ENCODE assay signal across 16 cellular contexts in the genomic region with DNA sequence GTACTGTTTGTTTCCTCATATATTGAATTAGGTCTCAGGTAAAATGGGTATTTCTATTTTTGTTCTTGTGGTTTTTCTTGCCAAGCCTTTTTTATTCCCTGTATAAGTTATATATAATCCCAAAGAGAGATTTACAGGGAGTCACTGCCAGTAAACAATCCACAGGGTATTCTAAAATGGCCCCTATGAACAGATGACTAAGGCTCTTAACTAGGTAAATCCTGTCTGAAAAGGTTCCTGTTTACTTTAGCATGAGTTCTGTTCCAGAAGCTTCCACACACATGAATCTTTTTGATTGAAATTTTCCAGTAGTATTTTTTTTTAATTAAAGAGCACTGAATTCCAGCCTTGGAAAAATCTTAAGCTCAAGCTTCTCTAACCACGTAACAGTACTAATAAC.
DNase-seq lines count a peak whose midpoint lies in the region; ATAC-seq and TF ChIP-seq lines count a peak whose summit lies in the region.
"Had no signal": no experiment of that assay in that cellular context is flagged by ENCODE, and none has a peak within 500 bp of the region (broad histone marks: within the 10 kb centered on the region; RNA-seq: fewer than 3 reads in every experiment).

No MANE protein-coding gene starts in this region.

- no peak for TF ChIP-seq CTCF in IMR-90 (conservative IDR thresholded peaks at IDR 0.05; ENCODE audit: low read depth, low read length)
- no peak for TF ChIP-seq CTCF in RWPE1 (conservative IDR thresholded peaks at IDR 0.05; ENCODE audit: low read depth)
- no peak for TF ChIP-seq CTCF in choroid plexus epithelial cell (conservative IDR thresholded peaks at IDR 0.05; ENCODE audit: low read depth, low read length)
- TF ChIP-seq CTCF in smooth muscle cell (IDR thresholded peaks at IDR 0.05; ENCODE audit: borderline replicate concordance, insufficient read depth, poor library complexity, severe bottlenecking): no peak
- TF ChIP-seq CTCF in coronary artery (IDR thresholded peaks at IDR 0.05): no peak

- dilution Hi-C loops in IMR-90 (cut with HindIII; ENCODE audit: low sequenced_read_pairs, unreplicated experiment): no loop called here

- H4K5ac ChIP-seq in IMR-90 (ENCODE audit: low read depth, low read length): no peak overlapping the region

- no peak overlapping the region for H2AFZ ChIP-seq in IMR-90 (replicated peaks; ENCODE audit: low read length, poor library complexity)
- no peak overlapping the region for H2AFZ ChIP-seq in smooth muscle cell (ENCODE audit: low read depth)
- H2AFZ ChIP-seq: GM23248 had no signal

- no peaks in the 10 kb centered on the region for H3K79me1 ChIP-seq in IMR-90 (ENCODE audit: low read depth in 1 of 2, low read length in 2 of 2)

- DNase-seq in IMR-90 (peak; percentile 26), RWPE1 (ENCODE audit: low spot score) (peak; percentile 0), choroid plexus epithelial cell (ENCODE audit: low read depth) (peak; percentile 4), smooth muscle cell (lab: John Stamatoyannopoulos, UW; ENCODE audit: unreplicated experiment) (no peak), HUDEP-2 (lab: John Stamatoyannopoulos, UW; ENCODE audit: unreplicated experiment in 76 of 76) (no peak), NCI-H128 (lab: John Stamatoyannopoulos, UW; ENCODE audit: unreplicated experiment) (no peak), coronary artery (ENCODE audit: low spot score) (no peak)
- DNase-seq: Caco-2; CD8-positive, alpha-beta memory T cell; DMS 273 treated with DMSO at 0.1 percent for 48 hours; DND-41; GF-D8; GM23248; H7; KG1 had no signal

- in situ Hi-C loops in IMR-90 (cut with MboI; ENCODE audit: low sequenced_read_pairs): no loop called here

- H2BK15ac ChIP-seq in IMR-90 (ENCODE audit: low read depth, low read length): no peak overlapping the region

- no peak overlapping the region for H3K14ac ChIP-seq in IMR-90 (replicated peaks; ENCODE audit: low read depth, low read length)

- H3K4me2 ChIP-seq in IMR-90 (ENCODE audit: low read depth, low read length) (no peak overlapping the region), smooth muscle cell (no peak overlapping the region)
- H3K4me2 ChIP-seq: A549 had no signal

- CTCF ChIA-PET in IMR-90 (lab: Yijun Ruan, JAX) (interaction anchor here (0.7 kb wide), 1 partner anchor 26 kb away, joined by 6 read pairs; no protein-coding TSS in a partner anchor), RWPE1 (lab: Yijun Ruan, JAX) (no interaction called here)

- no peak overlapping the region for H4K91ac ChIP-seq in IMR-90 (ENCODE audit: insufficient read depth, low read depth, low read length)

- H3K23ac ChIP-seq in IMR-90 (ENCODE audit: low read depth, low read length): no peak overlapping the region

- POLR2A ChIA-PET in IMR-90 (lab: Charles Lee; ENCODE audit: unreplicated experiment) (no interaction called here), RWPE1 (lab: Yijun Ruan, JAX; ENCODE audit: low non-redundant PET) (no interaction called here)

- H3K56ac ChIP-seq in IMR-90 (ENCODE audit: extremely low read depth, insufficient read depth, low read length): no peak overlapping the region

- no peaks in the 10 kb centered on the region for H3K79me2 ChIP-seq in smooth muscle cell (ENCODE audit: low read depth)

- no peak overlapping the region for H3K18ac ChIP-seq in IMR-90 (ENCODE audit: low read depth, low read length)

- H3K36me3 ChIP-seq in IMR-90 (ENCODE audit: control insufficient read depth, insufficient read depth, low read length) (no peaks in the 10 kb centered on the region), smooth muscle cell (ENCODE audit: low read depth) (no peaks in the 10 kb centered on the region)

- H3K27me3 ChIP-seq in IMR-90 (ENCODE audit: control insufficient read depth, insufficient read depth, low read length) (no peaks in the 10 kb centered on the region), smooth muscle cell (ENCODE audit: low read depth) (no peaks in the 10 kb centered on the region)

- no peak for ATAC-seq in IMR-90 (ENCODE audit: low read depth)
- ATAC-seq: A549 had no signal

- H3K9me1 ChIP-seq in IMR-90 (ENCODE audit: insufficient read depth, low read length): peaks cover 2% of the 10 kb centered on the region; the same call in 1 of the 2 replicates

- H3F3A ChIP-seq in smooth muscle cell (ENCODE audit: low read depth): no peaks in the 10 kb centered on the region

- no peak overlapping the region for H3K27ac ChIP-seq in IMR-90 (ENCODE audit: insufficient read depth, low read length)
- no peak overlapping the region for H3K27ac ChIP-seq in RWPE1
- H3K27ac ChIP-seq in smooth muscle cell (ENCODE audit: low read depth): peak overlapping the region; percentile 5
- H3K27ac ChIP-seq in coronary artery: no peak overlapping the region
- H3K27ac ChIP-seq: A549, GM23248 had no signal

- no peak overlapping the region for H3K4ac ChIP-seq in IMR-90 (ENCODE audit: low read depth, low read length)

- 0 out of 2 replicates have a peak, but pooled peaks cover 1% of the 10 kb centered on the region for H3K4me1 ChIP-seq in IMR-90 (ENCODE audit: control insufficient read depth, insufficient read depth, low read length)
- H3K4me1 ChIP-seq in smooth muscle cell (ENCODE audit: low read depth): no peaks in the 10 kb centered on the region
- H3K4me1 ChIP-seq: A549, Caco-2 had no signal

- H4K8ac ChIP-seq in IMR-90 (ENCODE audit: low read depth in 2 of 2, low read length in 2 of 2): no peak overlapping the region

- no peaks in the 10 kb centered on the region for H4K20me1 ChIP-seq in IMR-90 (ENCODE audit: insufficient read depth, low read length)
- no peaks in the 10 kb centered on the region for H4K20me1 ChIP-seq in smooth muscle cell (ENCODE audit: low read depth)

- no TSS peak for BruUV-seq in IMR-90 (replicated peaks; lab: Mats Ljungman, UMichigan)

- intact Hi-C loops in IMR-90 (cut with micrococcal nuclease): no loop called here

- no peaks in the 10 kb centered on the region for H3K9me3 ChIP-seq in IMR-90 (ENCODE audit: control insufficient read depth, insufficient read depth, low read length)
- no peaks in the 10 kb centered on the region for H3K9me3 ChIP-seq in smooth muscle cell (replicated peaks; ENCODE audit: low read depth)
- H3K9me3 ChIP-seq: A549, Caco-2 had no signal

- no peak overlapping the region for H3K9ac ChIP-seq in IMR-90 (ENCODE audit: low read depth, low read length)
- H3K9ac ChIP-seq in smooth muscle cell (ENCODE audit: low read depth): no peak overlapping the region
- H3K9ac ChIP-seq: GM23248 had no signal

- no CpG with 5 or more reads among the region's 1 CpG for WGBS in IMR-90 (ENCODE audit: extremely low coverage in 2 of 2, insufficient read length in 1 of 2), 2 experiments
- 79% methylated on average over 1 of the region's 1 CpG for WGBS in smooth muscle cell (ENCODE audit: low lambda C conversion rate)

- no peak overlapping the region for H2BK120ac ChIP-seq in IMR-90 (ENCODE audit: low read depth, low read length)

- no peak for TF ChIP-seq POLR2A in IMR-90 (IDR thresholded peaks at IDR 0.05; ENCODE audit: low read depth, low read length)

- no peak for TF ChIP-seq RAD21 in IMR-90 (IDR thresholded peaks at IDR 0.05; ENCODE audit: low read length)

- no peak overlapping the region for H2AK5ac ChIP-seq in IMR-90 (ENCODE audit: low read depth, low read length)

- H2BK5ac ChIP-seq in IMR-90 (ENCODE audit: low read depth, low read length, poor library complexity, severe bottlenecking): no peak overlapping the region

- H3K4me3 ChIP-seq in IMR-90 (ENCODE audit: insufficient read depth, low read depth, low read length): no peak overlapping the region
- H3K4me3 ChIP-seq in choroid plexus epithelial cell (ENCODE audit: low read depth, low read length): no peak overlapping the region
- no peak overlapping the region for H3K4me3 ChIP-seq in smooth muscle cell
- H3K4me3 ChIP-seq in coronary artery: no peak overlapping the region
- H3K4me3 ChIP-seq: A549, GM23248 had no signal

- no peak overlapping the region for H2AK9ac ChIP-seq in IMR-90 (replicated peaks; ENCODE audit: low read depth, low read length, poor library complexity)

- H2BK20ac ChIP-seq in IMR-90 (ENCODE audit: low read depth, low read length): no peak overlapping the region

TF ChIP-seq in IMR-90, 13 proteins besides CTCF, POLR2A, EP300 and RAD21:
- TF ChIP-seq SMC3 (IDR thresholded peaks at IDR 0.05; ENCODE audit: low read depth, low read length) (no peak), RCOR1 (IDR thresholded peaks at IDR 0.05; ENCODE audit: insufficient replicate concordance, low read length) (no peak), MXI1 (IDR thresholded peaks at IDR 0.05; ENCODE audit: borderline replicate concordance, low read depth, low read length) (no peak), CHD1 (IDR thresholded peaks at IDR 0.05; ENCODE audit: low read depth, low read length) (no peak), MAFK (IDR thresholded peaks at IDR 0.05; ENCODE audit: low read depth, low read length) (no peak), NFE2L2 (IDR thresholded peaks at IDR 0.05; ENCODE audit: low read depth, low read length) (no peak), FOS (IDR thresholded peaks at IDR 0.05; ENCODE audit: low read depth, low read length) (no peak)
- TF ChIP-seq, protein P1, sequence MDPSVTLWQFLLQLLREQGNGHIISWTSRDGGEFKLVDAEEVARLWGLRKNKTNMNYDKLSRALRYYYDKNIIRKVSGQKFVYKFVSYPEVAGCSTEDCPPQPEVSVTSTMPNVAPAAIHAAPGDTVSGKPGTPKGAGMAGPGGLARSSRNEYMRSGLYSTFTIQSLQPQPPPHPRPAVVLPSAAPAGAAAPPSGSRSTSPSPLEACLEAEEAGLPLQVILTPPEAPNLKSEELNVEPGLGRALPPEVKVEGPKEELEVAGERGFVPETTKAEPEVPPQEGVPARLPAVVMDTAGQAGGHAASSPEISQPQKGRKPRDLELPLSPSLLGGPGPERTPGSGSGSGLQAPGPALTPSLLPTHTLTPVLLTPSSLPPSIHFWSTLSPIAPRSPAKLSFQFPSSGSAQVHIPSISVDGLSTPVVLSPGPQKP (IDR thresholded peaks at IDR 0.05; ENCODE audit: borderline replicate concordance, low read depth, low read length): no peak
- TF ChIP-seq, protein P2, sequence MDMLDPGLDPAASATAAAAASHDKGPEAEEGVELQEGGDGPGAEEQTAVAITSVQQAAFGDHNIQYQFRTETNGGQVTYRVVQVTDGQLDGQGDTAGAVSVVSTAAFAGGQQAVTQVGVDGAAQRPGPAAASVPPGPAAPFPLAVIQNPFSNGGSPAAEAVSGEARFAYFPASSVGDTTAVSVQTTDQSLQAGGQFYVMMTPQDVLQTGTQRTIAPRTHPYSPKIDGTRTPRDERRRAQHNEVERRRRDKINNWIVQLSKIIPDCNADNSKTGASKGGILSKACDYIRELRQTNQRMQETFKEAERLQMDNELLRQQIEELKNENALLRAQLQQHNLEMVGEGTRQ (IDR thresholded peaks at IDR 0.05; ENCODE audit: low read depth, low read length): no peak

Comparison
In these comparisons a context has a peak if more than half of its experiments do, and no peak if none do; other contexts are left out.
1. DNase-seq: peak in IMR-90 (single experiment), RWPE1 (single experiment) and choroid plexus epithelial cell (single experiment); none in smooth muscle cell (single experiment), HUDEP-2 (0 of 76), NCI-H128 (single experiment) and coronary artery (single experiment).